Comparison of ENCODE assay signal across 13 cellular contexts in genomic region chr1:36389960-36390359, GRCh38. TPM values are rescaled to one million over a fixed set of nuclear protein-coding genes. Genes with fewer than 3 reads are reported as not detected.
DNase-seq lines count a peak whose midpoint lies in the region; ATAC-seq, FAIRE-seq and TF ChIP-seq lines count a peak whose summit lies in the region.
"Had no signal": no experiment of that assay in that cellular context is flagged by ENCODE, and none has a peak within 500 bp of the region (broad histone marks: within the 10 kb centered on the region; RNA-seq: fewer than 3 reads in every experiment).

No MANE protein-coding gene starts in this region.

- WGBS in liver: 92% methylated on average over 1 of the region's 1 CpG
- 100% methylated on average over 1 of the region's 1 CpG for WGBS in HepG2 (ENCODE audit: low lambda C conversion rate)

- ATAC-seq in HepG2 (no peak), naive B cell (ENCODE audit: low read depth in 2 of 2) (peak in 1 of 2 donors; percentile 7), HG03457 (IDR thresholded peaks at IDR 0.05; ENCODE audit: unreplicated experiment) (no peak), HG03439 (IDR thresholded peaks at IDR 0.05; ENCODE audit: unreplicated experiment) (no peak)
- ATAC-seq in activated CD8-positive, alpha-beta T cell treated with anti-CD3 and anti-CD28 coated beads for 36 hours: no peak

- TF ChIP-seq EP300 in HepG2 (IDR thresholded peaks at IDR 0.05; ENCODE audit: low read depth in 2 of 2, low read length in 2 of 2) (no peak), HepG2 (CRISPR knock-in tag; IDR thresholded peaks at IDR 0.05; ENCODE audit: borderline replicate concordance) (no peak)

- CTCF ChIA-PET in HepG2 (lab: Yijun Ruan, JAX; ENCODE audit: low intra/inter-chr PET ratio, low total read pairs): no interaction called here
- CTCF ChIA-PET in activated CD8-positive, alpha-beta T cell treated with anti-CD3 and anti-CD28 coated beads for 36 hours (lab: Charles Lee): interaction anchor here (1.4 kb wide), 1 partner anchor 240 kb away, joined by 3 read pairs; the partner anchor contains the start of gene TRAPPC3

- peak overlapping the region; percentile 57 for H3K27ac Mint-ChIP-seq in activated CD8-positive, alpha-beta T cell treated with anti-CD3 and anti-CD28 coated beads for 36 hours
- H3K27ac Mint-ChIP-seq in naive B cell: peak overlapping the region; percentile 96 to 98 (median 97)

- no peak for DNase-seq in HepG2 (ENCODE audit: low spot score)
- DNase-seq in activated CD8-positive, alpha-beta T cell treated with anti-CD3 and anti-CD28 coated beads for 36 hours: no peak
- peak; percentile 34 for DNase-seq in naive B cell
- DNase-seq in DMS53 treated with DMSO at 0.1 percent for 48 hours (lab: John Stamatoyannopoulos, UW; ENCODE audit: unreplicated experiment): no peak
- DNase-seq in RCC 7860 (ENCODE audit: low spot score): no peak
- DNase-seq: activated gamma-delta T cell; CD4-positive, CD25-positive, alpha-beta regulatory T cell; trophoblast cell; WERI-Rb-1 had no signal

- H3K9me3 ChIP-seq in liver (ENCODE audit: control insufficient read depth in 4 of 4, low read length in 3 of 4) (no peaks in the 10 kb centered on the region), HepG2 (ENCODE audit: low read length) (no peaks in the 10 kb centered on the region)

- POLR2A ChIA-PET in HepG2 (lab: Yijun Ruan, JAX): interaction anchor here (9.5 kb wide), 1 partner anchor 9 kb away, joined by 391 read pairs; the partner anchor contains the start of gene LSM10
- POLR2A ChIA-PET in activated CD8-positive, alpha-beta T cell treated with anti-CD3 and anti-CD28 coated beads for 36 hours (lab: Charles Lee): interaction anchor here (2.0 kb wide), 1 partner anchor 9 kb away, joined by 18 read pairs; the partner anchor contains the start of gene LSM10

- peaks cover 19% of the 10 kb centered on the region for H3K4me1 Mint-ChIP-seq in activated CD8-positive, alpha-beta T cell treated with anti-CD3 and anti-CD28 coated beads for 36 hours (ENCODE audit: low read depth)
- H3K4me1 Mint-ChIP-seq in naive B cell: peaks cover 53 to 85% (median 69%) of the 10 kb centered on the region in 3 donors

- peaks cover 39% of the 10 kb centered on the region for H3K36me3 Mint-ChIP-seq in activated CD8-positive, alpha-beta T cell treated with anti-CD3 and anti-CD28 coated beads for 36 hours (ENCODE audit: low read depth)
- H3K36me3 Mint-ChIP-seq in naive B cell: peaks cover 5 to 8% of the 10 kb centered on the region in 2 donors

- in situ Hi-C loops in HepG2 (cut with HindIII; ENCODE audit: extremely low pct_ligation_motif_present, low pct_unique_long_range_greater_than_20kb): no loop called here

- no peaks in the 10 kb centered on the region for H3K27me3 Mint-ChIP-seq in activated CD8-positive, alpha-beta T cell treated with anti-CD3 and anti-CD28 coated beads for 36 hours
- H3K27me3 Mint-ChIP-seq in naive B cell: no peaks in the 10 kb centered on the region
- H3K27me3 Mint-ChIP-seq: CD4-positive, CD25-positive, alpha-beta regulatory T cell had no signal

- H4K20me1 ChIP-seq in HepG2 (ENCODE audit: insufficient read depth, low read length): no peaks in the 10 kb centered on the region; the same call in 1 of the 2 replicates

- H2AFZ ChIP-seq in HepG2 (ENCODE audit: low read length): no peak overlapping the region

- H3K9ac ChIP-seq in liver (ENCODE audit: low read depth in 1 of 2, low read length in 2 of 2) (no peak overlapping the region), HepG2 (ENCODE audit: insufficient read depth, low read depth, low read length) (no peak overlapping the region)

- TF ChIP-seq POLR2A in HepG2 (IDR thresholded peaks at IDR 0.05; ENCODE audit: insufficient read depth in 1 of 2, low read depth in 2 of 2, low read length in 2 of 2): no peak

- H3K4me3 Mint-ChIP-seq in activated CD8-positive, alpha-beta T cell treated with anti-CD3 and anti-CD28 coated beads for 36 hours: no peak overlapping the region
- peak overlapping the region; percentile 75 to 89 (median 85) for H3K4me3 Mint-ChIP-seq in naive B cell

- H3K36me3 ChIP-seq in liver (ENCODE audit: control insufficient read depth in 4 of 4, insufficient read depth in 3 of 4, low read depth in 1 of 4, low read length in 3 of 4) (peaks cover 0 to 22% (median 19%) of the 10 kb centered on the region in 4 donors), HepG2 (replicated peaks in 1 of 2; ENCODE audit: control insufficient read depth in 1 of 2, insufficient read depth in 2 of 2, low read length in 2 of 2) (peaks cover 6 to 29% of the 10 kb centered on the region in 2 experiments; a peak in 4 of 5 replicates)

- no peak for TF ChIP-seq RAD21 in liver (IDR thresholded peaks at IDR 0.05)
- no peak for TF ChIP-seq RAD21 in HepG2 (CRISPR knock-in tag; IDR thresholded peaks at IDR 0.05)

- H3K9me3 Mint-ChIP-seq in activated CD8-positive, alpha-beta T cell treated with anti-CD3 and anti-CD28 coated beads for 36 hours: no peaks in the 10 kb centered on the region
- peaks cover 0 to 4% (median 0%) of the 10 kb centered on the region in 7 donors for H3K9me3 Mint-ChIP-seq in naive B cell
- H3K9me3 Mint-ChIP-seq: CD4-positive, CD25-positive, alpha-beta regulatory T cell had no signal

- FAIRE-seq in HepG2 (lab: Jason Lieb, UNC): no peak
- no peak for FAIRE-seq in RCC 7860 (lab: Jason Lieb, UNC)
- FAIRE-seq: colon had no signal

- no peaks in the 10 kb centered on the region for H3K27me3 ChIP-seq in liver (ENCODE audit: control insufficient read depth in 4 of 4, insufficient read depth in 4 of 4, low read length in 3 of 4)
- no peaks in the 10 kb centered on the region; a peak in 1 of 5 replicates for H3K27me3 ChIP-seq in HepG2 (ENCODE audit: control insufficient read depth in 1 of 2, insufficient read depth in 2 of 2, low read length in 2 of 2)

- no TSS peak for BruUV-seq in HepG2 (replicated peaks; lab: Mats Ljungman, UMichigan)

- H3K79me2 ChIP-seq in HepG2 (ENCODE audit: insufficient read depth, low read length): peaks cover 5% of the 10 kb centered on the region

- H3K4me1 ChIP-seq in liver (ENCODE audit: control insufficient read depth in 4 of 4, insufficient read depth in 4 of 4, low read length in 3 of 4): peaks cover 0 to 19% (median 9%) of the 10 kb centered on the region in 4 donors
- H3K4me1 ChIP-seq in HepG2 (ENCODE audit: insufficient read depth, low read length): peaks cover 19% of the 10 kb centered on the region

- H3K27ac ChIP-seq in liver (ENCODE audit: low read depth in 1 of 2, low read length in 2 of 2): peak overlapping the region; percentile 4 to 17
- no peak overlapping the region for H3K27ac ChIP-seq in HepG2 (ENCODE audit: extremely low read length, insufficient read depth, low read length)
- H3K27ac ChIP-seq: WERI-Rb-1 had no signal

- H3K4me3 ChIP-seq in liver (ENCODE audit: low read depth in 1 of 3, low read length in 3 of 3) (no peak overlapping the region), HepG2 (replicated peaks in 1 of 3; ENCODE audit: insufficient read depth in 1 of 3, low read depth in 2 of 3, low read length in 3 of 3) (no peak overlapping the region)

- H3K4me2 ChIP-seq in HepG2 (ENCODE audit: low read depth, low read length): no peak overlapping the region

- TF ChIP-seq CTCF in liver (IDR thresholded peaks at IDR 0.05; ENCODE audit: low read depth, low read length, missing input control) (no peak), HepG2 (CRISPR knock-in tag; IDR thresholded peaks at IDR 0.05) (no peak)
- TF ChIP-seq CTCF in activated CD8-positive, alpha-beta T cell treated with anti-CD3 and anti-CD28 coated beads for 36 hours (IDR thresholded peaks at IDR 0.05): no peak

- intact Hi-C loops in HepG2 (cut with micrococcal nuclease; ENCODE audit: unreplicated experiment): no loop called here
- intact Hi-C loops in activated CD8-positive, alpha-beta T cell treated with anti-CD3 and anti-CD28 coated beads for 36 hours (cut with micrococcal nuclease): no loop called here

RNA-seq across cellular contexts. Expression of gene STK40, which starts 4.2 kb away (rescaled TPM):
- total RNA-seq in liver: 10 to 100 TPM; 21.6 to 22.3 TPM
- 10 to 100 TPM; 13.0 to 26.8 TPM for polyA plus RNA-seq in liver
- 33.8 and 40.1 TPM in 2 replicates for total RNA-seq in HepG2 (2016; rRNA removed; fragmentation: Illumina TruSeq; extraction: Trizol)
- 24.9 and 25.5 TPM in 2 replicates for total RNA-seq in HepG2 (2016; cell fraction: cytosol; rRNA removed; fragmentation: Illumina TruSeq; extraction: Trizol; ENCODE audit: low read depth)
- total RNA-seq in HepG2 (2016; cell fraction: insoluble cytoplasmic fraction; rRNA removed; fragmentation: Illumina TruSeq; extraction: Trizol): 32.8 and 34.8 TPM in 2 replicates
- total RNA-seq in HepG2 (2016; cell fraction: membrane; rRNA removed; fragmentation: Illumina TruSeq; extraction: Trizol): 68.1 and 69.3 TPM in 2 replicates
- 19.0 and 20.3 TPM in 2 replicates for total RNA-seq in HepG2 (2016; cell fraction: nucleus; rRNA removed; fragmentation: Illumina TruSeq; extraction: Trizol)
- polyA plus RNA-seq in HepG2 (2011; rRNA removed): 35.1 and 49.2 TPM in 2 replicates
- polyA plus RNA-seq in HepG2 (2011; cell fraction: cytosol; rRNA removed): 30.7 and 33.6 TPM in 2 replicates
- 35.7 and 39.3 TPM in 2 replicates for polyA plus RNA-seq in HepG2 (2011; cell fraction: nucleus; rRNA removed)
- 32.0 and 37.7 TPM in 2 replicates for polyA plus RNA-seq in HepG2 (2012)
- 28.6 and 31.6 TPM in 2 replicates for polyA plus RNA-seq in HepG2 (2016; cell fraction: cytosol; fragmentation: Illumina TruSeq; extraction: Trizol; ENCODE audit: low read depth)
- 42.6 and 52.9 TPM in 2 replicates for polyA plus RNA-seq in HepG2 (2016; cell fraction: insoluble cytoplasmic fraction; fragmentation: Illumina TruSeq; extraction: Trizol; ENCODE audit: low read depth)
- polyA plus RNA-seq in HepG2 (2016; cell fraction: membrane; fragmentation: Illumina TruSeq; extraction: Trizol; ENCODE audit: low read depth): 71.6 and 77.6 TPM in 2 replicates
- 39.8 and 45.0 TPM in 2 replicates for polyA plus RNA-seq in HepG2 (2016; cell fraction: nucleus; fragmentation: Illumina TruSeq; extraction: Trizol; ENCODE audit: insufficient read depth, low read depth)
- polyA minus RNA-seq in HepG2 (2011; rRNA and poly(A)+ RNA removed; ENCODE audit: low replicate concordance): 14.8 and 47.6 TPM in 2 replicates
- 15.3 and 21.4 TPM in 2 replicates for polyA minus RNA-seq in HepG2 (2011; cell fraction: cytosol; rRNA and poly(A)+ RNA removed)
- 8.6 and 8.8 TPM in 2 replicates for polyA minus RNA-seq in HepG2 (2011; cell fraction: nucleus; rRNA and poly(A)+ RNA removed)
- 10 to 100 TPM; 41.2 to 44.4 TPM for total RNA-seq in activated CD8-positive, alpha-beta T cell treated with anti-CD3 and anti-CD28 coated beads for 36 hours
- polyA plus RNA-seq in naive B cell (ENCODE audit: low read depth in 6 of 6): 100 to 1,000 TPM in 1 of 6 donors, 10 to 100 TPM in 5; 62.3 to 105 (median 73.3) TPM

RNA-seq across cellular contexts. Expression of gene LSM10, which starts 7.7 kb away (rescaled TPM):
- total RNA-seq in liver (1 to 10 TPM; 6.2 to 8.0 TPM), HepG2 (2016; rRNA removed; fragmentation: Illumina TruSeq; extraction: Trizol) (14.0 and 17.0 TPM in 2 replicates)
- polyA plus RNA-seq in liver (10 to 100 TPM; 40.2 to 45.2 TPM), HepG2 (2011; rRNA removed) (52.0 and 61.6 TPM in 2 replicates), naive B cell (ENCODE audit: low read depth in 6 of 6) (100 to 1,000 TPM; 358 to 480 (median 448) TPM)
- total RNA-seq in HepG2 (2016; cell fraction: cytosol; rRNA removed; fragmentation: Illumina TruSeq; extraction: Trizol; ENCODE audit: low read depth): 56.5 and 60.8 TPM in 2 replicates
- total RNA-seq in HepG2 (2016; cell fraction: insoluble cytoplasmic fraction; rRNA removed; fragmentation: Illumina TruSeq; extraction: Trizol): 14.8 TPM in 2 replicates
- total RNA-seq in HepG2 (2016; cell fraction: membrane; rRNA removed; fragmentation: Illumina TruSeq; extraction: Trizol): 50.9 and 52.1 TPM in 2 replicates
- total RNA-seq in HepG2 (2016; cell fraction: nucleus; rRNA removed; fragmentation: Illumina TruSeq; extraction: Trizol): 6.1 and 9.2 TPM in 2 replicates
- polyA plus RNA-seq in HepG2 (2011; cell fraction: cytosol; rRNA removed): 52.4 and 63.1 TPM in 2 replicates
- 18.3 and 21.3 TPM in 2 replicates for polyA plus RNA-seq in HepG2 (2011; cell fraction: nucleus; rRNA removed)
- polyA plus RNA-seq in HepG2 (2012): 22.5 and 35.0 TPM in 2 replicates
- polyA plus RNA-seq in HepG2 (2016; cell fraction: cytosol; fragmentation: Illumina TruSeq; extraction: Trizol; ENCODE audit: low read depth): 247 and 272 TPM in 2 replicates
- polyA plus RNA-seq in HepG2 (2016; cell fraction: insoluble cytoplasmic fraction; fragmentation: Illumina TruSeq; extraction: Trizol; ENCODE audit: low read depth): 57.9 and 60.5 TPM in 2 replicates
- 158 and 176 TPM in 2 replicates for polyA plus RNA-seq in HepG2 (2016; cell fraction: membrane; fragmentation: Illumina TruSeq; extraction: Trizol; ENCODE audit: low read depth)
- 38.1 and 40.1 TPM in 2 replicates for polyA plus RNA-seq in HepG2 (2016; cell fraction: nucleus; fragmentation: Illumina TruSeq; extraction: Trizol; ENCODE audit: insufficient read depth, low read depth)
- 38.9 and 99.2 TPM in 2 replicates for polyA minus RNA-seq in HepG2 (2011; rRNA and poly(A)+ RNA removed; ENCODE audit: low replicate concordance)
- polyA minus RNA-seq in HepG2 (2011; cell fraction: cytosol; rRNA and poly(A)+ RNA removed): 11.0 and 14.3 TPM in 2 replicates
- 9.0 and 11.3 TPM in 2 replicates for polyA minus RNA-seq in HepG2 (2011; cell fraction: nucleus; rRNA and poly(A)+ RNA removed)
- 10 to 100 TPM; 43.8 to 46.2 TPM for total RNA-seq in activated CD8-positive, alpha-beta T cell treated with anti-CD3 and anti-CD28 coated beads for 36 hours
